29 cellular contexts compared by ENCODE assay signal in the genomic region with DNA sequence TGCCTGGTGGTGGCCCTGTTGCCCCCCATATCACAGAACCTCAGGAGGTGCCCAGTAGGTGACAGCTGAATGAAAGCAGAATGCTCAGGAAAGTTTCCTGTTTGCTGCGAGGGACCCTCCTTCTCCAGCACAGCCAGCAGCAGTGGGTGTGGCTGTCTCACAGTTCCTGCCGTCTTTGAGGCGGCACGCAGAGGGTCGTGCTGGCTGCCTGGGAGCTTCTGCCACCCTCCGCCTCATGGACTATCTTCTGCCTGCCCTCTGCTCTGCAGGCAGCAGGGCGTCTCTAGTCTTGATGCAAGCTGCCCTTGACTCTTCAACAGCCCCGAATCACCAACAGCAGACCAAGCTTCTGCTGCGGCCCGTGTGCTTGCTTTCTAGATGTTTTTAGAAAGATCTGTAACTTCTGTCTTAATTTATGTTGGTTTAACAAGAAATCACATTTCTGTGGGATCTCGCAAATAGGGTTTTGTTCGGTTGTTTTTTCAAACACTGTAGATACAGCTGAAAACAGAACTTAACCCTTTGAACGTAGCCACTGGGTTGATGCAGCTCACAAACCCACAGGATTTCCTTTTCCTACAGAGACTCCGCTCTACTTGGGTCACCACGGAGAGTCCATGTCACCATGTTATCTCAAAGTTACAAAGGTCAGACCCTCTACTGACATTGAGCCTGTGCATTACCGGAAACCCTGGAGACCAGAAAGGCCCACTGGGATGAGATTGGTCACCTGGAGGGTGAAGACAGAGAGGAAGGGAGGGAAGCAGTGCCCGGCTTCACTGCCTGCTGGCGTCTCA.
DNase-seq lines count a peak whose midpoint lies in the region; ATAC-seq and TF ChIP-seq lines count a peak whose summit lies in the region.
"Had no signal": no experiment of that assay in that cellular context is flagged by ENCODE, and none has a peak within 500 bp of the region (broad histone marks: within the 10 kb centered on the region; RNA-seq: fewer than 3 reads in every experiment).

No MANE protein-coding gene starts in this region.

- H3K4me3 Mint-ChIP-seq in activated CD4-positive, alpha-beta T cell treated with anti-CD3 and anti-CD28 coated beads, Interleukin-2, amount 10 ng/mL, durations not matched to agents 7 days and 5 days: peak overlapping the region; percentile 1
- H3K4me3 Mint-ChIP-seq in CD14-positive monocyte: peak overlapping the region; percentile 71 to 92
- peak overlapping the region in 1 of 3 donors; percentile 49 for H3K4me3 Mint-ChIP-seq in T-cell
- H3K4me3 Mint-ChIP-seq in naive thymus-derived CD8-positive, alpha-beta T cell: peak overlapping the region; percentile 55 to 89 (median 75)
- no peak overlapping the region for H3K4me3 Mint-ChIP-seq in glutamatergic neuron (ENCODE audit: unreplicated experiment)
- H3K4me3 Mint-ChIP-seq: activated T-helper 1 cell treated with anti-CD3 and anti-CD28 coated beads, Interleukin-12 subunit alpha, Interleukin-12 subunit beta, Interleukin-2, Interleukin-4 antibody, amounts not matched to agents 30 ng/mL and 10 ng/mL and 1 ng/mL, durations not matched to agents 14 hours and 24 hours and 36 hours; neural crest cell; stimulated activated naive B cell treated with anti-CD40 and anti-IgM and Interleukin-4, amounts not matched to agents 10 μg/mL and 1 μg/mL and 100 μg/mL, for 72 hours; WTC11 had no signal

- DNase-seq in activated CD4-positive, alpha-beta T cell treated with anti-CD3 and anti-CD28 coated beads, Interleukin-2, amount 10 ng/mL, durations not matched to agents 7 days and 5 days: no peak
- DNase-seq in activated CD4-positive, alpha-beta T cell treated with anti-CD3 and anti-CD28 coated beads for 48 hours: no peak
- no peak for DNase-seq in CD14-positive monocyte (ENCODE audit: low spot score)
- no peak for DNase-seq in T-cell
- peak in 1 of 10 donors; percentile 43 for DNase-seq in naive thymus-derived CD8-positive, alpha-beta T cell
- no peak for DNase-seq in glutamatergic neuron
- no peak for DNase-seq in G401 (ENCODE audit: low spot score)
- no peak for DNase-seq in NCI-H2171 treated with DMSO at 0.1 percent for 48 hours (lab: John Stamatoyannopoulos, UW)
- DNase-seq: activated CD4-positive, alpha-beta T cell treated with anti-CD3 and anti-CD28 coated beads, Interleukin-2, amount 50 U/mL, for 4 hours; activated CD8-positive, alpha-beta memory T cell treated with anti-CD3 and anti-CD28 coated beads, Interleukin-2, amount 50 U/mL, for 48 hours; activated naive CD4-positive, alpha-beta T cell treated with anti-CD3 and anti-CD28 coated beads, Interleukin-2, amount 50 U/mL, for 16 hours; AML-193; anterior cingulate cortex; effector CD8-positive, alpha-beta T cell; mammary epithelial cell; NCI-H1436; NCI-H2081 treated with DMSO at 0.1 percent for 48 hours; NCI-H226; NCI-H69; pancreas; retina; Right ventricle myocardium superior; small intestine; stimulated activated naive B cell treated with anti-CD40 and anti-IgM and Interleukin-4, amounts not matched to agents 10 μg/mL and 1 μg/mL and 100 μg/mL, for 72 hours had no signal

- in situ Hi-C loops in G401 (cut with HindIII; ENCODE audit: low sequenced_read_pairs): no loop called here

- peak overlapping the region; percentile 11 for H3K27ac Mint-ChIP-seq in activated CD4-positive, alpha-beta T cell treated with anti-CD3 and anti-CD28 coated beads, Interleukin-2, amount 10 ng/mL, durations not matched to agents 7 days and 5 days
- H3K27ac Mint-ChIP-seq in CD14-positive monocyte (peak overlapping the region in 1 of 7 donors; percentile 40), T-cell (no peak overlapping the region), glutamatergic neuron (ENCODE audit: unreplicated experiment) (no peak overlapping the region)
- peak overlapping the region; percentile 63 to 94 (median 82) for H3K27ac Mint-ChIP-seq in naive thymus-derived CD8-positive, alpha-beta T cell
- H3K27ac Mint-ChIP-seq: activated T-helper 1 cell treated with anti-CD3 and anti-CD28 coated beads, Interleukin-12 subunit alpha, Interleukin-12 subunit beta, Interleukin-2, Interleukin-4 antibody, amounts not matched to agents 30 ng/mL and 10 ng/mL and 1 ng/mL, durations not matched to agents 14 hours and 24 hours and 36 hours; stimulated activated naive B cell treated with anti-CD40 and anti-IgM and Interleukin-4, amounts not matched to agents 10 μg/mL and 1 μg/mL and 100 μg/mL, for 72 hours; WTC11 had no signal

- peaks cover 19% of the 10 kb centered on the region for H3K9me3 Mint-ChIP-seq in activated CD4-positive, alpha-beta T cell treated with anti-CD3 and anti-CD28 coated beads, Interleukin-2, amount 10 ng/mL, durations not matched to agents 7 days and 5 days
- H3K9me3 Mint-ChIP-seq in CD14-positive monocyte (peaks cover 4 to 7% (median 6%) of the 10 kb centered on the region in 7 donors), T-cell (peaks cover 4 to 14% (median 5%) of the 10 kb centered on the region in 3 donors), glutamatergic neuron (ENCODE audit: unreplicated experiment) (peaks cover 4% of the 10 kb centered on the region)
- peaks cover 0 to 10% (median 6%) of the 10 kb centered on the region in 9 donors for H3K9me3 Mint-ChIP-seq in naive thymus-derived CD8-positive, alpha-beta T cell

- ATAC-seq in T-cell (replicated peaks in 1 of 4): peak; percentile 40 to 58 (median 54)
- ATAC-seq in naive thymus-derived CD8-positive, alpha-beta T cell: peak; percentile 50 to 80
- ATAC-seq: A549; HCT116; pancreas; stimulated activated naive B cell treated with anti-CD40 and anti-IgM and Interleukin-4, amounts not matched to agents 10 μg/mL and 1 μg/mL and 100 μg/mL, for 72 hours; WTC11 had no signal

- peaks cover 26% of the 10 kb centered on the region for H3K27me3 Mint-ChIP-seq in activated CD4-positive, alpha-beta T cell treated with anti-CD3 and anti-CD28 coated beads, Interleukin-2, amount 10 ng/mL, durations not matched to agents 7 days and 5 days
- H3K27me3 Mint-ChIP-seq in CD14-positive monocyte (ENCODE audit: low read depth in 3 of 3) (peaks cover 3 to 7% (median 5%) of the 10 kb centered on the region in 3 donors), T-cell (peaks cover 4 to 13% of the 10 kb centered on the region in 2 donors), glutamatergic neuron (ENCODE audit: unreplicated experiment) (no peaks in the 10 kb centered on the region)
- H3K27me3 Mint-ChIP-seq in naive thymus-derived CD8-positive, alpha-beta T cell: peaks cover 0 to 3% (median 0%) of the 10 kb centered on the region in 5 donors

- POLR2A ChIA-PET in activated CD4-positive, alpha-beta T cell treated with anti-CD3 and anti-CD28 coated beads, Interleukin-2, amount 10 ng/mL, durations not matched to agents 7 days and 5 days (lab: Charles Lee): no interaction called here
- POLR2A ChIA-PET in T-cell (lab: Charles Lee): interaction anchor here in 1 of 2 donors (1.0 kb wide), 1 partner anchor 30 kb away, joined by 3 read pairs; no protein-coding TSS in a partner anchor
- POLR2A ChIA-PET in naive thymus-derived CD8-positive, alpha-beta T cell (lab: Charles Lee): interaction anchor here (0.8 to 1.8 kb wide), 5 partner anchors 16 to 244 kb away, joined by 3 to 11 read pairs (median 4); partner anchors contain the start of gene BCL2L11

- TF ChIP-seq CTCF in CD14-positive monocyte (IDR thresholded peaks at IDR 0.05): no peak
- TF ChIP-seq CTCF in glutamatergic neuron (IDR thresholded peaks at IDR 0.05; ENCODE audit: partially characterized antibody, unreplicated experiment): no peak

- peaks cover 34% of the 10 kb centered on the region for H3K4me1 Mint-ChIP-seq in activated CD4-positive, alpha-beta T cell treated with anti-CD3 and anti-CD28 coated beads, Interleukin-2, amount 10 ng/mL, durations not matched to agents 7 days and 5 days
- H3K4me1 Mint-ChIP-seq in CD14-positive monocyte (peaks cover 29% of the 10 kb centered on the region), T-cell (peaks cover 3 to 16% (median 11%) of the 10 kb centered on the region in 3 donors), glutamatergic neuron (ENCODE audit: low read depth, unreplicated experiment) (no peaks in the 10 kb centered on the region)
- peaks cover 17 to 51% (median 25%) of the 10 kb centered on the region in 4 donors for H3K4me1 Mint-ChIP-seq in naive thymus-derived CD8-positive, alpha-beta T cell

- H3K36me3 Mint-ChIP-seq in activated CD4-positive, alpha-beta T cell treated with anti-CD3 and anti-CD28 coated beads, Interleukin-2, amount 10 ng/mL, durations not matched to agents 7 days and 5 days (ENCODE audit: low read depth): peaks cover 12% of the 10 kb centered on the region
- H3K36me3 Mint-ChIP-seq in CD14-positive monocyte: peaks cover 3 to 4% of the 10 kb centered on the region in 2 donors
- no peaks in the 10 kb centered on the region for H3K36me3 Mint-ChIP-seq in T-cell
- H3K36me3 Mint-ChIP-seq in naive thymus-derived CD8-positive, alpha-beta T cell: peaks cover 0 to 4% (median 2%) of the 10 kb centered on the region in 3 donors
- peaks cover 5% of the 10 kb centered on the region for H3K36me3 Mint-ChIP-seq in glutamatergic neuron (ENCODE audit: unreplicated experiment)

- intact Hi-C loops in CD14-positive monocyte (cut with micrococcal nuclease): no loop called here

- CTCF ChIA-PET in activated CD4-positive, alpha-beta T cell treated with anti-CD3 and anti-CD28 coated beads, Interleukin-2, amount 10 ng/mL, durations not matched to agents 7 days and 5 days (lab: Charles Lee): interaction anchor here (2.7 kb wide), 1 partner anchor 16 kb away, joined by 6 read pairs; no protein-coding TSS in a partner anchor
- CTCF ChIA-PET in T-cell (lab: Charles Lee): no interaction called here

Comparison
In these comparisons a context has a peak if more than half of its experiments do, and no peak if none do; other contexts are left out.
1. H3K27ac Mint-ChIP-seq: peak in activated CD4-positive, alpha-beta T cell treated with anti-CD3 and anti-CD28 coated beads, Interleukin-2, amount 10 ng/mL, durations not matched to agents 7 days and 5 days (single experiment) and naive thymus-derived CD8-positive, alpha-beta T cell (10 of 10); none in T-cell (0 of 2) and glutamatergic neuron (single experiment).